ENCODE assay signal across 23 cellular contexts in the genomic region with DNA sequence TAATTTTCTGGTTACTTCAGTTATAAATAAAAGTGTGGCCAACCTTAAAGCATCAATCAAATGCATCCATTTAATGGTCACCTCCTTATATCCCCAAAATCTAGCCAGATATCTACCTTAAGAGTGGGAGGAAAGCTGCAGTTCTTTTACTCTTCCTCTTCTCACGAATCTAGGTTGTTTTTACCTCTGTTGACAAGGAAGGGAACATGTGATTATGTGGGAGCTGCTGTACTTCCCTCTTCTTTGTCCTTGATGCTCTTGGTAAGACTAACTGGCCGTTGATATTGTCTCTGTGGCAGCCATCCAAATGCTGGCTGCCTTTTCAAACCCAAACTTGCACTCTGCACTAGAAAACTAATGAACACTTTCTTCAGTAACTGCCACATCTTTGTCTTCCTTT.
"Had no signal": no experiment of that assay in that cellular context is flagged by ENCODE, and none has a peak within 500 bp of the region (broad histone marks: within the 10 kb centered on the region; RNA-seq: fewer than 3 reads in every experiment).

No MANE protein-coding gene starts in this region.

- H3K4me1 Mint-ChIP-seq: activated CD8-positive, alpha-beta memory T cell treated with anti-CD3 and anti-CD28 coated beads, Interleukin-2, amount 10 ng/mL, durations not matched to agents 7 days and 5 days; central memory CD8-positive, alpha-beta T cell; T-helper 17 cell; WTC11 had no signal

- H3K4me3 Mint-ChIP-seq: activated CD8-positive, alpha-beta memory T cell treated with anti-CD3 and anti-CD28 coated beads, Interleukin-2, amount 10 ng/mL, durations not matched to agents 7 days and 5 days; activated T-cell treated with anti-CD3 and anti-CD28 coated beads, Interleukin-2, amount 50 U/mL, for 24 hours; brain; central memory CD8-positive, alpha-beta T cell; T-helper 17 cell; WTC11 had no signal

- ATAC-seq: activated CD8-positive, alpha-beta memory T cell treated with anti-CD3 and anti-CD28 coated beads, Interleukin-2, amount 10 ng/mL, durations not matched to agents 7 days and 5 days; activated naive CD4-positive, alpha-beta T cell treated with anti-CD3 and anti-CD28 coated beads, Interleukin-2, amount 50 U/mL, for 72 hours; T-helper 17 cell; WTC11 had no signal

- H3K36me3 Mint-ChIP-seq: activated CD8-positive, alpha-beta memory T cell treated with anti-CD3 and anti-CD28 coated beads, Interleukin-2, amount 10 ng/mL, durations not matched to agents 7 days and 5 days; activated naive CD4-positive, alpha-beta T cell treated with anti-CD3 and anti-CD28 coated beads, Interleukin-2, amount 50 U/mL, for 72 hours; brain; WTC11 had no signal

- DNase-seq: activated CD4-positive, alpha-beta T cell treated with anti-CD3 and anti-CD28 coated beads for 48 hours; activated CD4-positive, alpha-beta T cell treated with anti-CD3 and anti-CD28 coated beads, Interleukin-2, amount 50 U/mL, for 4 hours; activated CD4-positive, CD25-positive, alpha-beta regulatory T cell treated with anti-CD3 and anti-CD28 coated beads, Interleukin-2, amount 50 U/mL, for 72 hours; activated CD8-positive, alpha-beta memory T cell treated with anti-CD3 and anti-CD28 coated beads, Interleukin-2, amount 10 ng/mL, durations not matched to agents 7 days and 5 days; activated effector memory CD4-positive, alpha-beta T cell treated with anti-CD3 and anti-CD28 coated beads, Interleukin-2, amount 50 U/mL, for 16 hours; activated naive CD4-positive, alpha-beta T cell treated with Interleukin-2 at 50 U/mL for 16 hours; activated T-cell treated with anti-CD3 and anti-CD28 coated beads, Interleukin-2, amount 50 U/mL, for 24 hours; amygdala; MM.1S; NCI-H1105; NCI-H1436 treated with DMSO at 0.1 percent for 48 hours; NCI-H187; NCI-H2081; NCI-H2171; NCI-H2227 treated with DMSO at 0.1 percent for 48 hours; NCI-H510A; SIG-M5; T-helper 17 cell; T-helper 9 cell had no signal

- H3K9me3 Mint-ChIP-seq: WTC11 had no signal

- H3K27me3 Mint-ChIP-seq: activated CD8-positive, alpha-beta memory T cell treated with anti-CD3 and anti-CD28 coated beads, Interleukin-2, amount 10 ng/mL, durations not matched to agents 7 days and 5 days; activated T-cell treated with anti-CD3 and anti-CD28 coated beads, Interleukin-2, amount 50 U/mL, for 24 hours; brain; central memory CD8-positive, alpha-beta T cell; T-helper 17 cell had no signal

- H3K27ac Mint-ChIP-seq: activated CD8-positive, alpha-beta memory T cell treated with anti-CD3 and anti-CD28 coated beads, Interleukin-2, amount 10 ng/mL, durations not matched to agents 7 days and 5 days; activated naive CD4-positive, alpha-beta T cell treated with anti-CD3 and anti-CD28 coated beads, Interleukin-2, amount 50 U/mL, for 72 hours; activated T-cell treated with anti-CD3 and anti-CD28 coated beads, Interleukin-2, amount 50 U/mL, for 24 hours; brain; T-helper 17 cell; WTC11 had no signal
